15 cellular contexts compared by ENCODE assay signal in genomic region chr22:49026476-49027121, GRCh38.
DNase-seq lines count a peak whose midpoint lies in the region; ATAC-seq lines count a peak whose summit lies in the region.
"Had no signal": no experiment of that assay in that cellular context is flagged by ENCODE, and none has a peak within 500 bp of the region (broad histone marks: within the 10 kb centered on the region; RNA-seq: fewer than 3 reads in every experiment).

No MANE protein-coding gene starts in this region.

- H3K27ac ChIP-seq in substantia nigra (ENCODE audit: low read depth, low read length, poor library complexity, severe bottlenecking), result no peak overlapping the region
- H3K27ac ChIP-seq: heart left ventricle, parathyroid adenoma had no signal

- no peaks in the 10 kb centered on the region for H3K9me3 Mint-ChIP-seq in activated CD4-positive, alpha-beta T cell treated with anti-CD3 and anti-CD28 coated beads, Interleukin-2, amount 10 ng/mL, durations not matched to agents 24 days and 14 days
- H3K9me3 Mint-ChIP-seq: activated T-cell treated with anti-CD3 and anti-CD28 coated beads, Interleukin-2, amount 50 U/mL, for 24 hours; stimulated activated effector memory CD8-positive, alpha-beta T cell treated with anti-CD3 and anti-CD28 coated beads, Interleukin-12 subunit alpha, Interleukin-12 subunit beta, amount 100 ng/mL, for 72 hours had no signal

- no peak overlapping the region for H3K27ac Mint-ChIP-seq in activated CD4-positive, alpha-beta T cell treated with anti-CD3 and anti-CD28 coated beads, Interleukin-2, amount 10 ng/mL, durations not matched to agents 24 days and 14 days
- H3K27ac Mint-ChIP-seq: activated T-cell treated with anti-CD3 and anti-CD28 coated beads, Interleukin-2, amount 50 U/mL, for 24 hours; stimulated activated effector memory CD8-positive, alpha-beta T cell treated with anti-CD3 and anti-CD28 coated beads, Interleukin-12 subunit alpha, Interleukin-12 subunit beta, amount 100 ng/mL, for 72 hours had no signal

- H3K36me3 Mint-ChIP-seq in activated CD4-positive, alpha-beta T cell treated with anti-CD3 and anti-CD28 coated beads, Interleukin-2, amount 10 ng/mL, durations not matched to agents 24 days and 14 days (ENCODE audit: low read depth), result no peaks in the 10 kb centered on the region
- H3K36me3 Mint-ChIP-seq: stimulated activated effector memory CD8-positive, alpha-beta T cell treated with anti-CD3 and anti-CD28 coated beads, Interleukin-12 subunit alpha, Interleukin-12 subunit beta, amount 100 ng/mL, for 72 hours had no signal

- peak; percentile 10 for DNase-seq in activated CD4-positive, alpha-beta T cell treated with anti-CD3 and anti-CD28 coated beads for 48 hours
- DNase-seq in activated CD4-positive, alpha-beta T cell treated with anti-CD3 and anti-CD28 coated beads, Interleukin-2, amount 10 ng/mL, durations not matched to agents 24 days and 14 days, result no peak
- DNase-seq in NCI-H524 (lab: John Stamatoyannopoulos, UW), result peak; percentile 84 to 93
- peak; percentile 49 for DNase-seq in globus pallidus (ENCODE audit: low spot score)
- peak in 39 of 49 donors; percentile 6 to 67 (median 35) for DNase-seq in substantia nigra (lab: John Stamatoyannopoulos, UW)
- no peak for DNase-seq in NCI-H1417 treated with DMSO at 0.1 percent for 48 hours (lab: John Stamatoyannopoulos, UW)
- no peak for DNase-seq in H4 (ENCODE audit: low spot score)
- DNase-seq: activated T-cell treated with anti-CD3 and anti-CD28 coated beads, Interleukin-2, amount 50 U/mL, for 24 hours; AML-193; GF-D8; NCI-H1436 treated with DMSO at 0.1 percent for 48 hours had no signal

- no peak for ATAC-seq in activated CD4-positive, CD25-positive, alpha-beta regulatory T cell treated with anti-CD3 and anti-CD28 coated beads, Interleukin-2, amount 50 U/mL, for 24 hours
- ATAC-seq: heart left ventricle; stimulated activated effector memory CD8-positive, alpha-beta T cell treated with anti-CD3 and anti-CD28 coated beads, Interleukin-12 subunit alpha, Interleukin-12 subunit beta, amount 100 ng/mL, for 72 hours had no signal

- H3K4me1 Mint-ChIP-seq in activated CD4-positive, alpha-beta T cell treated with anti-CD3 and anti-CD28 coated beads, Interleukin-2, amount 10 ng/mL, durations not matched to agents 24 days and 14 days, result no peaks in the 10 kb centered on the region

- H3K4me3 Mint-ChIP-seq in activated CD4-positive, alpha-beta T cell treated with anti-CD3 and anti-CD28 coated beads, Interleukin-2, amount 10 ng/mL, durations not matched to agents 24 days and 14 days, result no peak overlapping the region
- H3K4me3 Mint-ChIP-seq: activated T-cell treated with anti-CD3 and anti-CD28 coated beads, Interleukin-2, amount 50 U/mL, for 24 hours; stimulated activated effector memory CD8-positive, alpha-beta T cell treated with anti-CD3 and anti-CD28 coated beads, Interleukin-12 subunit alpha, Interleukin-12 subunit beta, amount 100 ng/mL, for 72 hours had no signal

- no peaks in the 10 kb centered on the region for H3K27me3 Mint-ChIP-seq in activated CD4-positive, alpha-beta T cell treated with anti-CD3 and anti-CD28 coated beads, Interleukin-2, amount 10 ng/mL, durations not matched to agents 24 days and 14 days

- intact Hi-C loops in activated CD4-positive, alpha-beta T cell treated with anti-CD3 and anti-CD28 coated beads, Interleukin-2, amount 10 ng/mL, durations not matched to agents 24 days and 14 days (cut with micrococcal nuclease), result no loop called here

Comparison
In these comparisons a context has a peak if more than half of its experiments do, and no peak if none do; other contexts are left out.
1. DNase-seq: peak in activated CD4-positive, alpha-beta T cell treated with anti-CD3 and anti-CD28 coated beads for 48 hours (single experiment), NCI-H524 (2 of 2), globus pallidus (single experiment) and substantia nigra (39 of 49); none in activated CD4-positive, alpha-beta T cell treated with anti-CD3 and anti-CD28 coated beads, Interleukin-2, amount 10 ng/mL, durations not matched to agents 24 days and 14 days (single experiment), NCI-H1417 treated with DMSO at 0.1 percent for 48 hours (single experiment) and H4 (single experiment).